ENCODE assay signal across 8 cellular contexts in the genomic region with DNA sequence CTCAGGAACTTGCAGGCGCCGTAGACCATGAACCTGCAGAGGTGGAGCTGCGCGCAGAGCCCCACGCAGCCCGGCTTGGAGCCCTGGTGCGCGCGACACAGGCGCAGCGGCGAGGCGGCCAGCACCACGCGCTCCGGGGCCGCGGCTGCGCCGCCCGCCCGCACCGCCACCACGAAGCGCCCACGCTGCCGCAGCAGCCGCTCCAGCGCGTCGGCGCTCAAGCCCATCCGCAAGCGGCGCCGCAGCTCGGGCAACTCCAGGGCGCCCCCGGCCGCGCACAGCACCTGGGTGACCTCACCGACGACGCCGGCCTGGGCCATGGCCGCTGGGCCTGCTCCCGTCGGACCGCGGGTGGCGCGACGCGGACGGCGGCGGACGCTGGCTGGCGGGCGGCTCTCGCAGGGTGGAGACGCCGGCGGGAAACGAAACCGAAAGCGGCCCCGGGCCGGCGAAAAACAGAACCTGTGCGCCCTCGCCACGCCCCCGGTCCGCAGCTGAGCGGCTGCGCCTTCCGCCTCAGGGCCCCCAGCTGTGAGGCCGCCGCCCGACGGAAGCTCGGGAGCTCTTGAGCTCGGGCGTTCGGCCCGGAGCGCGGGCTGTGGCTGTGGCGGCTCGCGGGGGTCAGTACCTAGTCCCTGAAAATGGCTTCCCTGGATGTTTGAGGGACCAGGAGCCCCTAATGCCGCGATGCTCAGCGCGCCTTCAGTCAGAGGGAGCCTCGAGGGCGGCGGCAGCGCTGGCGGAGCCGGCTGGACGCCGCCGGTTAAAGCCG. TPM values are rescaled to one million over a fixed set of nuclear protein-coding genes. Genes with fewer than 3 reads are reported as not detected.
DNase-seq lines count a peak whose midpoint lies in the region; ATAC-seq and TF ChIP-seq lines count a peak whose summit lies in the region.

PARP12 (minus strand) TSS at position 424 of the 772 bp plus-strand sequence; CDS start at position 320, 104 bp downstream.

- peaks cover 0 to 23% of the 10 kb centered on the region in 2 donors for H3K4me1 ChIP-seq in ascending aorta
- peaks cover 25% of the 10 kb centered on the region for H3K4me1 ChIP-seq in hepatocyte (ENCODE audit: insufficient read depth)

- no peaks in the 10 kb centered on the region for H3K9me2 ChIP-seq in hepatocyte (replicated peaks; ENCODE audit: insufficient read depth)

- peak within 1 kb of the TSS; percentile 74 for H3K4me3 ChIP-seq in NB4 (ENCODE audit: low read depth, low read length)
- peak within 1 kb of the TSS; percentile 87 to 89 for H3K4me3 ChIP-seq in ascending aorta
- H3K4me3 ChIP-seq in hepatocyte = peak within 1 kb of the TSS; percentile 79
- peak within 1 kb of the TSS; percentile 52 for H3K4me3 ChIP-seq in retinal pigment epithelial cell (ENCODE audit: low read length)

- WGBS in hepatocyte (ENCODE audit: low lambda C conversion rate, missing lambda C conversion rate) = 2% methylated on average over 71 of the region's 106 CpGs

- H2AFZ ChIP-seq in hepatocyte = peak within 1 kb of the TSS; percentile 88

- H3K9me3 ChIP-seq in ascending aorta = peaks cover 0 to 11% of the 10 kb centered on the region in 2 donors
- no peaks in the 10 kb centered on the region for H3K9me3 ChIP-seq in hepatocyte (ENCODE audit: low read depth)

- DNase-seq in NB4 (ENCODE audit: low read depth) = peak; percentile 96
- DNase-seq in ascending aorta (ENCODE audit: low spot score in 2 of 2) = peak in 1 of 2 donors; percentile 89
- DNase-seq in hepatocyte (ENCODE audit: low spot score) = peak; percentile 92
- DNase-seq in retinal pigment epithelial cell (ENCODE audit: low read depth) = no peak
- DNase-seq in superior temporal gyrus (ENCODE audit: extremely low spot score) = no peak

- TF ChIP-seq CTCF in NB4 (IDR thresholded peaks at IDR 0.05; ENCODE audit: low read depth, low read length) (no peak), ascending aorta (IDR thresholded peaks at IDR 0.05) (peak in 1 of 3 experiments; percentile 7), hepatocyte (IDR thresholded peaks at IDR 0.05; ENCODE audit: poor library complexity) (no peak), retinal pigment epithelial cell (conservative IDR thresholded peaks at IDR 0.05; ENCODE audit: low read depth, low read length) (no peak)

- intact Hi-C loops in T-helper 2 cell treated with Interferon-gamma antibody and Interleukin-4, amounts not matched to agents 100 ng/mL and 5 ng/mL, for 36 hours (cut with micrococcal nuclease) = loop anchor here (1.0 to 10.0 kb wide), 7 partner anchors 113 to 862 kb away; partner anchors contain the start of genes BRAF and HIPK2
- intact Hi-C loops in ascending aorta (cut with DNase I) = loop anchor here (2.0 to 5.0 kb wide), 3 partner anchors 112 to 385 kb away; partner anchors contain the start of gene HIPK2

- H3K27ac ChIP-seq in ascending aorta = peak within 1 kb of the TSS; percentile 91 to 92
- peak within 1 kb of the TSS; percentile 97 for H3K27ac ChIP-seq in hepatocyte

- peaks cover 20% of the 10 kb centered on the region for H3K79me2 ChIP-seq in hepatocyte

- ATAC-seq in HG02571 (IDR thresholded peaks at IDR 0.05; ENCODE audit: unreplicated experiment) = peak; percentile 89

- TF ChIP-seq POLR2A in GM10847 (IDR thresholded peaks at IDR 0.05; ENCODE audit: extremely low read depth, insufficient read length) (peak; percentile 61), NB4 (IDR thresholded peaks at IDR 0.05; ENCODE audit: extremely low read depth, insufficient read length) (peak; percentile 45)

- H3K27me3 ChIP-seq in ascending aorta (no peaks in the 10 kb centered on the region), hepatocyte (no peaks in the 10 kb centered on the region)

- no peaks in the 10 kb centered on the region for H3K36me3 ChIP-seq in ascending aorta
- no peaks in the 10 kb centered on the region for H3K36me3 ChIP-seq in hepatocyte (replicated peaks; ENCODE audit: insufficient read depth, low read depth)

- peak within 1 kb of the TSS; percentile 97 for H3K4me2 ChIP-seq in hepatocyte

- no peaks in the 10 kb centered on the region for H4K20me1 ChIP-seq in hepatocyte (ENCODE audit: insufficient read depth, poor library complexity, severe bottlenecking)

RNA-seq across cellular contexts. Expression of gene PARP12, which starts in this region (rescaled TPM):
- total RNA-seq in T-helper 2 cell treated with Interferon-gamma antibody and Interleukin-4, amounts not matched to agents 100 ng/mL and 5 ng/mL, for 36 hours = 115 and 125 TPM in 2 replicates
- total RNA-seq in ascending aorta (54.6 TPM), hepatocyte (13.8 and 14.0 TPM in 2 replicates)
- polyA plus RNA-seq in hepatocyte = 8.9 and 11.2 TPM in 2 replicates

Comparison
In these comparisons a context has a peak if more than half of its experiments do, and no peak if none do; other contexts are left out.
1. DNase-seq: peak in NB4 (single experiment) and hepatocyte (single experiment); none in retinal pigment epithelial cell (single experiment) and superior temporal gyrus (single experiment).
2. Peak in every context shown above with its lines, with median percentiles within 50 percentile points of each other: H3K4me3 ChIP-seq.